In genomic region chr6:140992678-140993077, GRCh38 we compare ENCODE assay signal across 25 cellular contexts.
DNase-seq lines count a peak whose midpoint lies in the region; ATAC-seq, FAIRE-seq and TF ChIP-seq lines count a peak whose summit lies in the region.
"Had no signal": no experiment of that assay in that cellular context is flagged by ENCODE, and none has a peak within 500 bp of the region (broad histone marks: within the 10 kb centered on the region; RNA-seq: fewer than 3 reads in every experiment).

No MANE protein-coding gene starts in this region.

- POLR2A ChIA-PET in IMR-90 (lab: Charles Lee; ENCODE audit: unreplicated experiment), result no interaction called here
- POLR2A ChIA-PET in K562 (lab: Yijun Ruan, JAX), result no interaction called here

- H3K79me1 ChIP-seq in IMR-90 (ENCODE audit: low read depth in 1 of 2, low read length in 2 of 2), result no peaks in the 10 kb centered on the region

- no peak overlapping the region for H2BK15ac ChIP-seq in IMR-90 (ENCODE audit: low read depth, low read length)

- no peak overlapping the region for H4K5ac ChIP-seq in IMR-90 (ENCODE audit: low read depth, low read length)

- no peak overlapping the region for H2AK9ac ChIP-seq in IMR-90 (replicated peaks; ENCODE audit: low read depth, low read length, poor library complexity)

- H2AFZ ChIP-seq in IMR-90 (replicated peaks; ENCODE audit: low read length, poor library complexity) (no peak overlapping the region), K562 (ENCODE audit: low read depth, low read length) (no peak overlapping the region)

- no peak overlapping the region for H3K4me3 ChIP-seq in IMR-90 (ENCODE audit: insufficient read depth, low read depth, low read length)
- H3K4me3 ChIP-seq in K562, result no peak overlapping the region
- H3K4me3 ChIP-seq: BLaER1 had no signal

- no peak overlapping the region for H3K18ac ChIP-seq in IMR-90 (ENCODE audit: low read depth, low read length)

- H3K27ac ChIP-seq in IMR-90 (ENCODE audit: insufficient read depth, low read length) (no peak overlapping the region), K562 (ENCODE audit: extremely low read depth, low read depth, low read length) (no peak overlapping the region)
- H3K27ac ChIP-seq: BLaER1 had no signal

- no peaks in the 10 kb centered on the region for H3K36me3 ChIP-seq in IMR-90 (ENCODE audit: control insufficient read depth, insufficient read depth, low read length)
- no peaks in the 10 kb centered on the region for H3K36me3 ChIP-seq in K562 (ENCODE audit: control insufficient read depth, insufficient read depth, low read length)
- H3K36me3 ChIP-seq: BE2C, BLaER1 had no signal

- WGBS in IMR-90 (ENCODE audit: extremely low coverage in 2 of 2, insufficient read length in 1 of 2), 2 experiments, result no CpG with 5 or more reads among the region's 1 CpG
- 4% methylated on average over 1 of the region's 1 CpG for WGBS in K562 (ENCODE audit: insufficient coverage, low coverage, missing lambda C conversion rate)

- dilution Hi-C loops in IMR-90 (cut with HindIII; ENCODE audit: low sequenced_read_pairs, unreplicated experiment), result no loop called here

- no peak overlapping the region for H3K14ac ChIP-seq in IMR-90 (replicated peaks; ENCODE audit: low read depth, low read length)

- TF ChIP-seq CTCF in IMR-90 (conservative IDR thresholded peaks at IDR 0.05; ENCODE audit: low read depth, low read length) (no peak), K562 (IDR thresholded peaks at IDR 0.05 in 2 of 3, conservative IDR thresholded peaks at IDR 0.05 in 1 of 3; ENCODE audit: insufficient read depth in 2 of 3, low read depth in 1 of 3, low read length in 3 of 3) (no peak)

- no peaks in the 10 kb centered on the region for H3K9me3 ChIP-seq in IMR-90 (ENCODE audit: control insufficient read depth, insufficient read depth, low read length)
- H3K9me3 ChIP-seq in K562 (replicated peaks; ENCODE audit: control insufficient read depth, insufficient read depth, low read depth, low read length), result no peaks in the 10 kb centered on the region
- H3K9me3 ChIP-seq: BE2C, BLaER1 had no signal

- CTCF ChIA-PET in IMR-90 (lab: Yijun Ruan, JAX) (no interaction called here), K562 (lab: Yijun Ruan, JAX; ENCODE audit: low intra/inter-chr PET ratio) (no interaction called here)

- no peak overlapping the region for H2BK120ac ChIP-seq in IMR-90 (ENCODE audit: low read depth, low read length)

- no peak for TF ChIP-seq EP300 in K562 (IDR thresholded peaks at IDR 0.05; ENCODE audit: low read length)

- no peak overlapping the region for H2BK20ac ChIP-seq in IMR-90 (ENCODE audit: low read depth, low read length)

- DNase-seq in IMR-90, result no peak
- no peak for DNase-seq in K562 (ENCODE audit: extremely low read depth in 1 of 4, low spot score in 3 of 4)
- DNase-seq in activated naive CD4-positive, alpha-beta T cell treated with anti-CD3 and anti-CD28 coated beads, Interleukin-2, amount 50 U/mL, for 72 hours (ENCODE audit: low spot score in 2 of 2), result no peak
- no peak for DNase-seq in hepatic stellate cell (ENCODE audit: low spot score)
- DNase-seq: 8988T; ACHN; BE2C; C1 segment of cervical spinal cord; CD4-positive, alpha-beta memory T cell; CD4-positive, CD25-positive, alpha-beta regulatory T cell; CD8-positive, alpha-beta memory T cell; COR-L47; DMS 273 treated with DMSO at 0.1 percent for 48 hours; DMS153; DMS53; DMS79; DND-41; EL; GF-D8 had no signal

- H3K27me3 ChIP-seq in IMR-90 (ENCODE audit: control insufficient read depth, insufficient read depth, low read length) (no peaks in the 10 kb centered on the region), K562 (ENCODE audit: control insufficient read depth in 2 of 2, insufficient read depth in 2 of 2, low read length in 2 of 2) (no peaks in the 10 kb centered on the region)
- H3K27me3 ChIP-seq: BE2C, BLaER1 had no signal

- no peak overlapping the region for H2AK5ac ChIP-seq in IMR-90 (ENCODE audit: low read depth, low read length)

- peaks cover 5 to 8% of the 10 kb centered on the region in 2 donors for H3K9me3 Mint-ChIP-seq in activated naive CD4-positive, alpha-beta T cell treated with anti-CD3 and anti-CD28 coated beads, Interleukin-2, amount 50 U/mL, for 72 hours

- BruUV-seq in IMR-90 (replicated peaks; lab: Mats Ljungman, UMichigan), result no TSS peak
- BruUV-seq in K562 (replicated peaks; lab: Mats Ljungman, UMichigan), result no TSS peak

- intact Hi-C loops in IMR-90 (cut with micrococcal nuclease) (no loop called here), K562 (cut with micrococcal nuclease) (no loop called here)

- no peak for TF ChIP-seq RAD21 in IMR-90 (IDR thresholded peaks at IDR 0.05; ENCODE audit: low read length)
- no peak for TF ChIP-seq RAD21 in K562 (CRISPR knock-in tag; conservative IDR thresholded peaks at IDR 0.05 in 1 of 2, IDR thresholded peaks at IDR 0.05 in 1 of 2)

- no peaks in the 10 kb centered on the region for H3K79me2 ChIP-seq in K562 (ENCODE audit: control insufficient read depth, insufficient read depth, low read length)

- no peak overlapping the region for H3K56ac ChIP-seq in IMR-90 (ENCODE audit: extremely low read depth, insufficient read depth, low read length)

- peaks cover 0 to 6% of the 10 kb centered on the region in 2 donors for H3K36me3 Mint-ChIP-seq in activated naive CD4-positive, alpha-beta T cell treated with anti-CD3 and anti-CD28 coated beads, Interleukin-2, amount 50 U/mL, for 72 hours
- H3K36me3 Mint-ChIP-seq: CD14-positive monocyte; CD4-positive, alpha-beta memory T cell; CD4-positive, CD25-positive, alpha-beta regulatory T cell; CD8-positive, alpha-beta memory T cell had no signal

- no peak for TF ChIP-seq POLR2A in IMR-90 (IDR thresholded peaks at IDR 0.05; ENCODE audit: low read depth, low read length)
- no peak for TF ChIP-seq POLR2A in K562 (conservative IDR thresholded peaks at IDR 0.05)

- no peak overlapping the region for H3K23ac ChIP-seq in IMR-90 (ENCODE audit: low read depth, low read length)

- in situ Hi-C loops in IMR-90 (cut with MboI; ENCODE audit: low sequenced_read_pairs), result no loop called here
- in situ Hi-C loops in K562 (cut with MboI), result no loop called here

- H3K27ac Mint-ChIP-seq in activated naive CD4-positive, alpha-beta T cell treated with anti-CD3 and anti-CD28 coated beads, Interleukin-2, amount 50 U/mL, for 72 hours, result no peak overlapping the region
- H3K27ac Mint-ChIP-seq: CD14-positive monocyte; CD4-positive, alpha-beta memory T cell; CD4-positive, CD25-positive, alpha-beta regulatory T cell; CD8-positive, alpha-beta memory T cell had no signal

- H4K8ac ChIP-seq in IMR-90 (ENCODE audit: low read depth in 2 of 2, low read length in 2 of 2), result no peak overlapping the region

- H3K9me1 ChIP-seq in IMR-90 (ENCODE audit: insufficient read depth, low read length) (no peaks in the 10 kb centered on the region), K562 (ENCODE audit: control insufficient read depth, insufficient read depth, low read length) (no peaks in the 10 kb centered on the region)

- FAIRE-seq in G401.6 (lab: Jason Lieb, UNC), result peak; percentile 37
- FAIRE-seq in K562 (lab: Jason Lieb, UNC), result no peak
- FAIRE-seq: GM12891, GM19239 had no signal

- H3K9ac ChIP-seq in IMR-90 (ENCODE audit: low read depth, low read length), result no peak overlapping the region
- H3K9ac ChIP-seq in K562 (ENCODE audit: insufficient read depth in 1 of 2, low read depth in 2 of 2, low read length in 2 of 2), result no peak overlapping the region
- H3K9ac ChIP-seq: BLaER1 had no signal

- H3K4me2 ChIP-seq in IMR-90 (ENCODE audit: low read depth, low read length) (no peak overlapping the region), K562 (ENCODE audit: insufficient read depth, low read length) (no peak overlapping the region)
- H3K4me2 ChIP-seq: BLaER1 had no signal

- no peak overlapping the region for H4K91ac ChIP-seq in IMR-90 (ENCODE audit: insufficient read depth, low read depth, low read length)

- no peaks in the 10 kb centered on the region for H4K20me1 ChIP-seq in IMR-90 (ENCODE audit: insufficient read depth, low read length)
- no peaks in the 10 kb centered on the region for H4K20me1 ChIP-seq in K562 (replicated peaks; ENCODE audit: control insufficient read depth, insufficient read depth, low read length)
- H4K20me1 ChIP-seq: BLaER1 had no signal

- ATAC-seq in IMR-90 (ENCODE audit: low read depth), result no peak
- no peak for ATAC-seq in K562
- no peak for ATAC-seq in HG03571 (IDR thresholded peaks at IDR 0.05; ENCODE audit: unreplicated experiment)
- ATAC-seq in activated naive CD4-positive, alpha-beta T cell treated with anti-CD3 and anti-CD28 coated beads, Interleukin-2, amount 50 U/mL, for 72 hours, result no peak

- no peak overlapping the region for H3K4ac ChIP-seq in IMR-90 (ENCODE audit: low read depth, low read length)

- H3K4me1 ChIP-seq in IMR-90 (ENCODE audit: control insufficient read depth, insufficient read depth, low read length) (no peaks in the 10 kb centered on the region; the same call in none of the 2 replicates), K562 (replicated peaks in 1 of 2; ENCODE audit: control insufficient read depth in 2 of 2, insufficient read depth in 2 of 2, low read length in 2 of 2) (no peaks in the 10 kb centered on the region)
- H3K4me1 ChIP-seq: BE2C, BLaER1 had no signal

- H2BK5ac ChIP-seq in IMR-90 (ENCODE audit: low read depth, low read length, poor library complexity, severe bottlenecking), result no peak overlapping the region

TF ChIP-seq in IMR-90, 13 proteins besides CTCF, POLR2A, EP300 and RAD21:
- TF ChIP-seq CEBPB (IDR thresholded peaks at IDR 0.05; ENCODE audit: low read depth, low read length), result peak; percentile 73
- no peak for TF ChIP-seq MXI1 (IDR thresholded peaks at IDR 0.05; ENCODE audit: borderline replicate concordance, low read depth, low read length)

TF ChIP-seq in K562, 482 proteins besides CTCF, POLR2A, EP300 and RAD21:
- TF ChIP-seq CEBPG (CRISPR knock-in tag; IDR thresholded peaks at IDR 0.05) (no peak), CEBPG (tag; conservative IDR thresholded peaks at IDR 0.05 in 1 of 2, IDR thresholded peaks at IDR 0.05 in 1 of 2) (peak in 1 of 2 experiments; percentile 82; a peak in 2 of 4 replicates), ARNT (IDR thresholded peaks at IDR 0.05) (no peak), CEBPB (tag; IDR thresholded peaks at IDR 0.05) (peak; percentile 44)
